21 cellular contexts compared by ENCODE assay signal in genomic region chr13:56528040-56528760, GRCh38.
DNase-seq lines count a peak whose midpoint lies in the region; ATAC-seq and TF ChIP-seq lines count a peak whose summit lies in the region.
"Had no signal": no experiment of that assay in that cellular context is flagged by ENCODE, and none has a peak within 500 bp of the region (broad histone marks: within the 10 kb centered on the region; RNA-seq: fewer than 3 reads in every experiment).

No MANE protein-coding gene starts in this region.

- H3K27ac ChIP-seq in KMS-11 (peak overlapping the region; percentile 48; the same call in 1 of the 2 replicates), hepatocyte (no peak overlapping the region)
- H3K27ac ChIP-seq: esophagus squamous epithelium, stomach had no signal

- WGBS in hepatocyte (ENCODE audit: low lambda C conversion rate, missing lambda C conversion rate) = 14% methylated on average over 1 of the region's 1 CpG

- H2AFZ ChIP-seq in KMS-11 (ENCODE audit: low read depth) (peak overlapping the region; percentile 16; the same call in 1 of the 2 replicates), hepatocyte (peak overlapping the region; percentile 18)

- H3K79me2 ChIP-seq in KMS-11 (ENCODE audit: insufficient read depth, low read depth) (no peaks in the 10 kb centered on the region), hepatocyte (no peaks in the 10 kb centered on the region)

- H3K9me3 ChIP-seq in hepatocyte (ENCODE audit: low read depth) = no peaks in the 10 kb centered on the region
- H3K9me3 ChIP-seq: esophagus squamous epithelium had no signal

- no peak for ATAC-seq in GM19328 (IDR thresholded peaks at IDR 0.05; ENCODE audit: unreplicated experiment)
- ATAC-seq: activated CD8-positive, alpha-beta T cell treated with anti-CD3 and anti-CD28 coated beads for 36 hours; activated naive CD4-positive, alpha-beta T cell treated with anti-CD3 and anti-CD28 coated beads, Interleukin-2, amount 50 U/mL, for 72 hours; HepG2; Panc1 had no signal

- peak; percentile 96 for DNase-seq in NCI-H146 (lab: John Stamatoyannopoulos, UW)
- peak; percentile 80 to 87 for DNase-seq in NCI-H526 (lab: John Stamatoyannopoulos, UW)
- DNase-seq in hepatocyte (ENCODE audit: low spot score) = no peak
- no peak for DNase-seq in NAMALWA (ENCODE audit: low spot score)
- no peak for DNase-seq in SW480 (ENCODE audit: low spot score)
- DNase-seq: activated B cell treated with CpG ODN at 0.5 μM for 24 hours; activated CD8-positive, alpha-beta T cell treated with anti-CD3 and anti-CD28 coated beads for 36 hours; activated T-cell treated with anti-CD3 and anti-CD28 coated beads, Interleukin-2, amount 50 U/mL, for 48 hours; AML-193; cerebellar nuclear complex; effector CD8-positive, alpha-beta T cell; esophagus squamous epithelium; NCI-H446 treated with DMSO at 0.1 percent for 48 hours; stimulated activated CD4-positive, alpha-beta T cell treated with anti-CD3 and anti-CD28 coated beads, Interleukin-4, amount 100 ng/mL, for 1 hour; stomach; trophoblast cell had no signal

- peaks cover 17% of the 10 kb centered on the region for H3K4me1 ChIP-seq in KMS-11 (ENCODE audit: low read depth, poor library complexity, severe bottlenecking)
- H3K4me1 ChIP-seq in hepatocyte (ENCODE audit: insufficient read depth) = peaks cover 6% of the 10 kb centered on the region
- H3K4me1 ChIP-seq: esophagus squamous epithelium, stomach had no signal

- H3K4me2 ChIP-seq in KMS-11 (peak overlapping the region; percentile 40; the same call in 1 of the 2 replicates), hepatocyte (peak overlapping the region; percentile 0)

- no peaks in the 10 kb centered on the region for H3K36me3 ChIP-seq in KMS-11 (ENCODE audit: insufficient read depth)
- H3K36me3 ChIP-seq in hepatocyte (replicated peaks; ENCODE audit: insufficient read depth, low read depth) = no peaks in the 10 kb centered on the region
- H3K36me3 ChIP-seq: esophagus squamous epithelium, stomach had no signal

- H3K4me3 ChIP-seq in KMS-11 (IDR thresholded peaks at IDR 0.05; ENCODE audit: insufficient read depth, low read depth, low read length) = no peak overlapping the region
- H3K4me3 ChIP-seq in hepatocyte = no peak overlapping the region
- H3K4me3 ChIP-seq: esophagus squamous epithelium, stomach had no signal

- no peaks in the 10 kb centered on the region for H3K9me2 ChIP-seq in hepatocyte (replicated peaks; ENCODE audit: insufficient read depth)

- TF ChIP-seq CTCF in KMS-11 (conservative IDR thresholded peaks at IDR 0.05; ENCODE audit: low read depth, low read length) = no peak
- TF ChIP-seq CTCF in hepatocyte (IDR thresholded peaks at IDR 0.05; ENCODE audit: poor library complexity) = no peak

- H3K27me3 ChIP-seq in KMS-11 (ENCODE audit: insufficient read depth, low read depth) (no peaks in the 10 kb centered on the region), hepatocyte (no peaks in the 10 kb centered on the region)
- H3K27me3 ChIP-seq: esophagus squamous epithelium, stomach had no signal

- no peak overlapping the region for H3K9ac ChIP-seq in KMS-11

- H4K20me1 ChIP-seq in KMS-11 (ENCODE audit: insufficient read depth) (no peaks in the 10 kb centered on the region), hepatocyte (ENCODE audit: insufficient read depth, poor library complexity, severe bottlenecking) (no peaks in the 10 kb centered on the region)

Comparison
In these comparisons a context has a peak if more than half of its experiments do, and no peak if none do; other contexts are left out.
1. DNase-seq: peak in NCI-H146 (single experiment) and NCI-H526 (2 of 2); none in hepatocyte (single experiment), NAMALWA (single experiment) and SW480 (single experiment).